1 cellular context compared by ENCODE assay signal in genomic region chr3:167920747-167921146, GRCh38.
TF ChIP-seq lines count a peak whose summit lies in the region.

No MANE protein-coding gene starts in this region.

TF ChIP-seq in GM23338, 12 proteins besides CTCF, POLR2A, EP300 and RAD21 (continued from another document):
- TF ChIP-seq JUNB (IDR thresholded peaks at IDR 0.05; ENCODE audit: unreplicated experiment), result no peak
- TF ChIP-seq CREB1 (CRISPR knock-in tag; IDR thresholded peaks at IDR 0.05; ENCODE audit: low read depth), result no peak
- no peak for TF ChIP-seq ETS1 (IDR thresholded peaks at IDR 0.05)
- no peak for TF ChIP-seq NANOG (IDR thresholded peaks at IDR 0.05; ENCODE audit: borderline replicate concordance)
- TF ChIP-seq EZH2 (IDR thresholded peaks at IDR 0.05; ENCODE audit: low read depth, unreplicated experiment), result no peak
- TF ChIP-seq ZNF114 (CRISPR knock-in tag; IDR thresholded peaks at IDR 0.05), result no peak
